Comparison of ENCODE assay signal across 33 cellular contexts in genomic region chr1:246302671-246303317, GRCh38.
DNase-seq lines count a peak whose midpoint lies in the region; ATAC-seq, FAIRE-seq and TF ChIP-seq lines count a peak whose summit lies in the region.
"Had no signal": no experiment of that assay in that cellular context is flagged by ENCODE, and none has a peak within 500 bp of the region (broad histone marks: within the 10 kb centered on the region; RNA-seq: fewer than 3 reads in every experiment).

No MANE protein-coding gene starts in this region.

- no peaks in the 10 kb centered on the region for H3K36me3 ChIP-seq in bronchial epithelial cell (ENCODE audit: control insufficient read depth, insufficient read depth, low read length)
- H3K36me3 ChIP-seq in thyroid gland, result no peaks in the 10 kb centered on the region
- H3K36me3 ChIP-seq: esophagus squamous epithelium, Peyer's patch had no signal

- no peak for TF ChIP-seq CTCF in HFFc6 (IDR thresholded peaks at IDR 0.05)
- TF ChIP-seq CTCF in bronchial epithelial cell (IDR thresholded peaks at IDR 0.05; ENCODE audit: insufficient read depth, low read length, severe bottlenecking), result no peak
- TF ChIP-seq CTCF in thyroid gland (IDR thresholded peaks at IDR 0.05), result no peak

- H3K36me3 Mint-ChIP-seq in HFFc6 (ENCODE audit: low read depth), result peaks cover 6% of the 10 kb centered on the region
- H3K36me3 Mint-ChIP-seq: type B pancreatic cell had no signal

- H3K27me3 ChIP-seq in bronchial epithelial cell (ENCODE audit: control insufficient read depth, insufficient read depth, low read length) (no peaks in the 10 kb centered on the region), thyroid gland (no peaks in the 10 kb centered on the region)
- H3K27me3 ChIP-seq: esophagus squamous epithelium, Peyer's patch had no signal

- H3K27me3 Mint-ChIP-seq in HFFc6 (ENCODE audit: insufficient read depth), result peaks cover 1% of the 10 kb centered on the region; the same call in 1 of the 2 replicates
- H3K27me3 Mint-ChIP-seq: activated B cell treated with CpG ODN at 0.5 μM for 24 hours; dendritic cell treated with granulocyte-macrophage colony-stimulating factor and Interleukin-4, amounts not matched to agents 40 ng/mL and 50 ng/mL, for 4 days; naive thymus-derived CD8-positive, alpha-beta T cell; type B pancreatic cell had no signal

- H3K4me3 ChIP-seq in bronchial epithelial cell (ENCODE audit: low read depth, low read length) (no peak overlapping the region), thyroid gland (replicated peaks in 1 of 3) (no peak overlapping the region)
- H3K4me3 ChIP-seq: esophagus squamous epithelium, Peyer's patch had no signal

- ATAC-seq in GM19397 (IDR thresholded peaks at IDR 0.05; ENCODE audit: unreplicated experiment), result no peak
- ATAC-seq: left ventricle myocardium superior; naive thymus-derived CD8-positive, alpha-beta T cell had no signal

- TF ChIP-seq POLR2A in thyroid gland (IDR thresholded peaks at IDR 0.05), result no peak

- peak overlapping the region; percentile 59 for H3K27ac Mint-ChIP-seq in HFFc6
- H3K27ac Mint-ChIP-seq: activated B cell treated with CpG ODN at 0.5 μM for 24 hours; activated naive CD4-positive, alpha-beta T cell treated with anti-CD3 and anti-CD28 coated beads for 36 hours; activated T-helper 1 cell treated with anti-CD3 and anti-CD28 coated beads, Interleukin-12 subunit alpha, Interleukin-12 subunit beta, Interleukin-2, Interleukin-4 antibody, amounts not matched to agents 30 ng/mL and 10 ng/mL and 1 ng/mL, durations not matched to agents 14 hours and 24 hours and 36 hours; dendritic cell treated with granulocyte-macrophage colony-stimulating factor and Interleukin-4, amounts not matched to agents 40 ng/mL and 50 ng/mL, for 4 days; naive thymus-derived CD8-positive, alpha-beta T cell; type B pancreatic cell had no signal

- no peaks in the 10 kb centered on the region for H3K9me3 Mint-ChIP-seq in HFFc6
- H3K9me3 Mint-ChIP-seq: activated B cell treated with CpG ODN at 0.5 μM for 24 hours; activated naive CD4-positive, alpha-beta T cell treated with anti-CD3 and anti-CD28 coated beads for 36 hours; activated T-helper 1 cell treated with anti-CD3 and anti-CD28 coated beads, Interleukin-12 subunit alpha, Interleukin-12 subunit beta, Interleukin-2, Interleukin-4 antibody, amounts not matched to agents 30 ng/mL and 10 ng/mL and 1 ng/mL, durations not matched to agents 14 hours and 24 hours and 36 hours; dendritic cell treated with granulocyte-macrophage colony-stimulating factor and Interleukin-4, amounts not matched to agents 40 ng/mL and 50 ng/mL, for 4 days; naive thymus-derived CD8-positive, alpha-beta T cell; type B pancreatic cell had no signal

- 39 to 47% methylated on average over 3 of the region's 3 CpGs for WGBS in thyroid gland, 2 donors

- FAIRE-seq in bronchial epithelial cell (lab: Jason Lieb, UNC), result no peak
- FAIRE-seq: GM18507, islet of Langerhans, small intestine had no signal

- H3K27ac ChIP-seq in thyroid gland, result peak overlapping the region in 2 of 3 donors; percentile 28 to 31
- H3K27ac ChIP-seq: C4-2B, esophagus squamous epithelium, Peyer's patch had no signal

- peaks cover 56% of the 10 kb centered on the region for H3K4me1 Mint-ChIP-seq in HFFc6 (ENCODE audit: low read depth)
- H3K4me1 Mint-ChIP-seq: activated B cell treated with CpG ODN at 0.5 μM for 24 hours had no signal

- no peaks in the 10 kb centered on the region for H3K9me3 ChIP-seq in thyroid gland
- H3K9me3 ChIP-seq: Caco-2, esophagus squamous epithelium, Peyer's patch had no signal

- H3K4me3 Mint-ChIP-seq in HFFc6, result no peak overlapping the region; the same call in 1 of the 2 replicates
- H3K4me3 Mint-ChIP-seq: activated B cell treated with CpG ODN at 0.5 μM for 24 hours; activated naive CD4-positive, alpha-beta T cell treated with anti-CD3 and anti-CD28 coated beads for 36 hours; activated T-helper 1 cell treated with anti-CD3 and anti-CD28 coated beads, Interleukin-12 subunit alpha, Interleukin-12 subunit beta, Interleukin-2, Interleukin-4 antibody, amounts not matched to agents 30 ng/mL and 10 ng/mL and 1 ng/mL, durations not matched to agents 14 hours and 24 hours and 36 hours; dendritic cell treated with granulocyte-macrophage colony-stimulating factor and Interleukin-4, amounts not matched to agents 40 ng/mL and 50 ng/mL, for 4 days; naive thymus-derived CD8-positive, alpha-beta T cell; type B pancreatic cell had no signal

- peaks cover 11 to 23% of the 10 kb centered on the region in 2 donors for H3K4me1 ChIP-seq in thyroid gland
- H3K4me1 ChIP-seq: Caco-2, Peyer's patch had no signal

- intact Hi-C loops in thyroid gland (cut with DNase I), result no loop called here

- DNase-seq in HFFc6 (no peak), bronchial epithelial cell (ENCODE audit: low read depth) (peak; percentile 39), iris pigment epithelial cell (ENCODE audit: low read depth) (peak; percentile 42), thyroid gland (peak; percentile 30), EL (no peak), NCI-H2171 (lab: John Stamatoyannopoulos, UW) (no peak)
- DNase-seq: activated B cell treated with CpG ODN at 0.5 μM for 24 hours; activated CD4-positive, alpha-beta T cell treated with anti-CD3 and anti-CD28 coated beads, Interleukin-2, amount 50 U/mL, for 1 hour; activated naive CD4-positive, alpha-beta T cell treated with anti-CD3 and anti-CD28 coated beads for 36 hours; amygdala; Caco-2; DMS79 treated with DMSO at 0.1 percent for 48 hours; esophagus squamous epithelium; left ventricle myocardium superior; midbrain; naive thymus-derived CD8-positive, alpha-beta T cell; NCI-H1105 treated with DMSO at 0.1 percent for 48 hours; NCI-H2029 treated with DMSO at 0.1 percent for 48 hours; NCI-H226; Peyer's patch; retina; SHP77 treated with DMSO at 0.1 percent for 48 hours; small intestine; stimulated activated CD4-positive, alpha-beta T cell treated with anti-CD3 and anti-CD28 coated beads, Interleukin-2, amount 100 ng/mL, for 24 hours; SW 1271; T-helper 9 cell had no signal

Comparison
In these comparisons a context has a peak if more than half of its experiments do, and no peak if none do; other contexts are left out.
1. DNase-seq: peak in bronchial epithelial cell (single experiment), iris pigment epithelial cell (single experiment) and thyroid gland (2 of 2); none in HFFc6 (single experiment), EL (single experiment) and NCI-H2171 (single experiment).